In genomic region chr9:133958756-133959155, GRCh38 we compare ENCODE assay signal across 14 cellular contexts. TPM values are rescaled to one million over a fixed set of nuclear protein-coding genes. Genes with fewer than 3 reads are reported as not detected.
DNase-seq lines count a peak whose midpoint lies in the region; ATAC-seq and TF ChIP-seq lines count a peak whose summit lies in the region.
"Had no signal": no experiment of that assay in that cellular context is flagged by ENCODE, and none has a peak within 500 bp of the region (broad histone marks: within the 10 kb centered on the region; RNA-seq: fewer than 3 reads in every experiment).

No MANE protein-coding gene starts in this region.

- H3K4me1 ChIP-seq in OCI-LY3 (ENCODE audit: low read length) (peaks cover 88% of the 10 kb centered on the region), mesenchymal stem cell (ENCODE audit: control insufficient read depth, insufficient read depth, low read depth, low read length) (peaks cover 69% of the 10 kb centered on the region)

- H3K23ac ChIP-seq in mesenchymal stem cell (ENCODE audit: low read length in 2 of 2), result no peak overlapping the region

- H3K14ac ChIP-seq in mesenchymal stem cell (ENCODE audit: low read length in 2 of 2), result peak overlapping the region in 1 of 2 experiments; percentile 78

- peaks cover 24% of the 10 kb centered on the region for H4K20me1 ChIP-seq in OCI-LY3 (ENCODE audit: insufficient read depth, low read length)

- ATAC-seq in GM21423 (IDR thresholded peaks at IDR 0.05; ENCODE audit: unreplicated experiment), result peak; percentile 34
- no peak for ATAC-seq in GM18858 (IDR thresholded peaks at IDR 0.05; ENCODE audit: unreplicated experiment)
- no peak for ATAC-seq in GM18519 (IDR thresholded peaks at IDR 0.05; ENCODE audit: low FRiP score, unreplicated experiment)

- H3K27me3 ChIP-seq in OCI-LY3 (ENCODE audit: low read depth, low read length), result no peaks in the 10 kb centered on the region
- no peaks in the 10 kb centered on the region for H3K27me3 ChIP-seq in mesenchymal stem cell (ENCODE audit: control insufficient read depth in 1 of 2, insufficient read depth in 1 of 2, low read length in 2 of 2)

- H2AFZ ChIP-seq in OCI-LY3 (ENCODE audit: low read depth, low read length), result no peak overlapping the region
- H2AFZ ChIP-seq in mesenchymal stem cell (ENCODE audit: low read depth, low read length), result no peak overlapping the region

- H2AK5ac ChIP-seq in mesenchymal stem cell (ENCODE audit: low read length, severe bottlenecking), result no peak overlapping the region

- H2BK5ac ChIP-seq in mesenchymal stem cell (ENCODE audit: low read depth, low read length, poor library complexity, severe bottlenecking), result no peak overlapping the region

- H3K4me2 ChIP-seq in OCI-LY3 (ENCODE audit: low read length), result peak overlapping the region; percentile 96
- H3K4me2 ChIP-seq in mesenchymal stem cell (ENCODE audit: low read length, poor library complexity, severe bottlenecking), result no peak overlapping the region

- H4K91ac ChIP-seq in mesenchymal stem cell (ENCODE audit: low read length), result peak overlapping the region; percentile 77

- H3K36me3 ChIP-seq in OCI-LY3 (replicated peaks; ENCODE audit: low read depth, low read length) (no peaks in the 10 kb centered on the region), mesenchymal stem cell (ENCODE audit: control insufficient read depth in 1 of 2, insufficient read depth in 2 of 2, low read depth in 1 of 2, low read length in 2 of 2) (peaks cover 0 to 22% of the 10 kb centered on the region in 2 experiments)

- WGBS in mesenchymal stem cell, result 69% methylated on average over 6 of the region's 6 CpGs

- peak overlapping the region in 1 of 2 experiments; percentile 38 for H2BK12ac ChIP-seq in mesenchymal stem cell (ENCODE audit: low read length in 2 of 2)

- H3K9ac ChIP-seq in OCI-LY3 (ENCODE audit: low read length) (peak overlapping the region; percentile 62), mesenchymal stem cell (ENCODE audit: low read length) (no peak overlapping the region)

- H2BK120ac ChIP-seq in mesenchymal stem cell (ENCODE audit: low read depth, low read length), result peak overlapping the region; percentile 39

- peaks cover 5% of the 10 kb centered on the region for H3K79me1 ChIP-seq in mesenchymal stem cell (replicated peaks; ENCODE audit: low read length, poor library complexity, severe bottlenecking)

- H3K4me3 ChIP-seq in GM12864 (ENCODE audit: low read depth, low read length) (peak overlapping the region; percentile 48), OCI-LY3 (ENCODE audit: low read length) (peak overlapping the region; percentile 70), mesenchymal stem cell (ENCODE audit: insufficient read depth in 1 of 2, low read depth in 1 of 2, low read length in 2 of 2) (no peak overlapping the region)
- H3K4me3 ChIP-seq: coronary artery had no signal

- H2BK15ac ChIP-seq in mesenchymal stem cell (ENCODE audit: low read depth, poor library complexity, severe bottlenecking), result no peak overlapping the region

- peak overlapping the region in 1 of 2 experiments; percentile 64 for H3K18ac ChIP-seq in mesenchymal stem cell (ENCODE audit: low read depth in 1 of 2, low read length in 2 of 2)

- H3K27ac ChIP-seq in OCI-LY3 (ENCODE audit: low read length), result peak overlapping the region; percentile 86
- no peak overlapping the region for H3K27ac ChIP-seq in mesenchymal stem cell (ENCODE audit: low read length, poor library complexity, severe bottlenecking)
- H3K27ac ChIP-seq: coronary artery had no signal

- TF ChIP-seq CTCF in GM12864 (IDR thresholded peaks at IDR 0.05; ENCODE audit: low read depth, low read length, missing control alignments), result no peak
- TF ChIP-seq CTCF in OCI-LY3 (IDR thresholded peaks at IDR 0.05; ENCODE audit: low read depth, low read length), result no peak

- H4K8ac ChIP-seq in mesenchymal stem cell (ENCODE audit: low read length), result peak overlapping the region; percentile 28

- H3K4ac ChIP-seq in mesenchymal stem cell (ENCODE audit: low read depth in 1 of 2, low read length in 2 of 2), result no peak overlapping the region

- no peaks in the 10 kb centered on the region for H3K9me3 ChIP-seq in OCI-LY3 (ENCODE audit: insufficient read depth, low read length)
- no peaks in the 10 kb centered on the region for H3K9me3 ChIP-seq in mesenchymal stem cell (ENCODE audit: control insufficient read depth, low read length)

- peaks cover 87% of the 10 kb centered on the region for H3K79me2 ChIP-seq in OCI-LY3 (ENCODE audit: low read length)

- DNase-seq in GM12864 (ENCODE audit: low read depth) (no peak), mesenchymal stem cell (no peak), GM03348 (ENCODE audit: low spot score) (no peak)
- DNase-seq in activated T-cell treated with anti-CD3 and anti-CD28 coated beads, Interleukin-2, amount 50 U/mL, for 1 hour, result no peak
- DNase-seq: activated naive CD8-positive, alpha-beta T cell treated with anti-CD3 and anti-CD28 coated beads, Interleukin-2, amount 10 ng/mL, durations not matched to agents 7 days and 5 days; DMS79; NCI-H2081; occipital lobe; stimulated activated CD4-positive, alpha-beta T cell treated with anti-CD3 and anti-CD28 coated beads, Interleukin-12 subunit alpha, Interleukin-12 subunit beta, amount 100 ng/mL, for 4 hours had no signal

RNA-seq across cellular contexts. Expression of gene VAV2, which starts 33.4 kb away (rescaled TPM):
- 11.6 TPM for polyA plus RNA-seq in mesenchymal stem cell (2013, experiment 1 of 2)
- 11.1 TPM for polyA plus RNA-seq in mesenchymal stem cell (2013, experiment 2 of 2)

Comparison
In these comparisons a context has a peak if more than half of its experiments do, and no peak if none do; other contexts are left out.
1. H3K4me3 ChIP-seq: peak in GM12864 (single experiment) and OCI-LY3 (single experiment); none in mesenchymal stem cell (0 of 2).